Comparison of ENCODE assay signal across 1 cellular context in the genomic region with DNA sequence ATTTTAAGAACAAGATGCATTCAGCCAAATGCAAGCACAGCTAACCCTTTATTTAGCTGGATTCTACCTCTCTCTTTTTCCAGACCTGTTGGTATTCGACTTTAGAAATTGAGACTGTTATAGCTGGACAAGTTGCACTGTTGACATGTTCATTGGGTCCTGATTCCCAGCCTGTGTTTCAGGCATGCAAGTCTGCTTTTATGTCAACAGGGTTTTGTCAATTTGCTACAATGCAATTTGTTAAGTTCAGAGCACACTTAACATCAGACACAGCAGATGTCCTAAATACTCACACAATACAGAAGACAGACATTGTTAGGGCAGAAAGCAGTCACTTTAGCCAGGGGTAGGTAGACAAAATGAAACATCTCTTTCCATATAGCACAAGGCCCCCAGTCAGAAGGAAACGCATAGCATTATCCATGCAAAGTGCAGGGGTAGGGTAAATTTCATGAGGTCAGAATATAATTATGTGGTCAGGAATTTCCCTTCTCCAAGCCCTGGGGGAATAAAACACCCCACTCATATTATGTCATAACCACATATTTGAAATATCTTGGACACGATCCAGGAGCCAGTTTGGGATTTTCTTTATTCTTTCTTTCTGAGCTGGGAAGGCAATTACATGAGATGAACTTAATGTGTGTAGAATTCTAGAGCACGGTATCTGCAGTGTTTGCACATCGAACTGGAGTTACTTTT.
A peak's percentile ranks its signal among the peaks of the same experiment; 100 is the strongest.
TF ChIP-seq lines count a peak whose summit lies in the region.

No MANE protein-coding gene starts in this region.

TF ChIP-seq in GM12878, 131 proteins besides CTCF, POLR2A, EP300 and RAD21 (continued from another document):
- TF ChIP-seq, protein P1, sequence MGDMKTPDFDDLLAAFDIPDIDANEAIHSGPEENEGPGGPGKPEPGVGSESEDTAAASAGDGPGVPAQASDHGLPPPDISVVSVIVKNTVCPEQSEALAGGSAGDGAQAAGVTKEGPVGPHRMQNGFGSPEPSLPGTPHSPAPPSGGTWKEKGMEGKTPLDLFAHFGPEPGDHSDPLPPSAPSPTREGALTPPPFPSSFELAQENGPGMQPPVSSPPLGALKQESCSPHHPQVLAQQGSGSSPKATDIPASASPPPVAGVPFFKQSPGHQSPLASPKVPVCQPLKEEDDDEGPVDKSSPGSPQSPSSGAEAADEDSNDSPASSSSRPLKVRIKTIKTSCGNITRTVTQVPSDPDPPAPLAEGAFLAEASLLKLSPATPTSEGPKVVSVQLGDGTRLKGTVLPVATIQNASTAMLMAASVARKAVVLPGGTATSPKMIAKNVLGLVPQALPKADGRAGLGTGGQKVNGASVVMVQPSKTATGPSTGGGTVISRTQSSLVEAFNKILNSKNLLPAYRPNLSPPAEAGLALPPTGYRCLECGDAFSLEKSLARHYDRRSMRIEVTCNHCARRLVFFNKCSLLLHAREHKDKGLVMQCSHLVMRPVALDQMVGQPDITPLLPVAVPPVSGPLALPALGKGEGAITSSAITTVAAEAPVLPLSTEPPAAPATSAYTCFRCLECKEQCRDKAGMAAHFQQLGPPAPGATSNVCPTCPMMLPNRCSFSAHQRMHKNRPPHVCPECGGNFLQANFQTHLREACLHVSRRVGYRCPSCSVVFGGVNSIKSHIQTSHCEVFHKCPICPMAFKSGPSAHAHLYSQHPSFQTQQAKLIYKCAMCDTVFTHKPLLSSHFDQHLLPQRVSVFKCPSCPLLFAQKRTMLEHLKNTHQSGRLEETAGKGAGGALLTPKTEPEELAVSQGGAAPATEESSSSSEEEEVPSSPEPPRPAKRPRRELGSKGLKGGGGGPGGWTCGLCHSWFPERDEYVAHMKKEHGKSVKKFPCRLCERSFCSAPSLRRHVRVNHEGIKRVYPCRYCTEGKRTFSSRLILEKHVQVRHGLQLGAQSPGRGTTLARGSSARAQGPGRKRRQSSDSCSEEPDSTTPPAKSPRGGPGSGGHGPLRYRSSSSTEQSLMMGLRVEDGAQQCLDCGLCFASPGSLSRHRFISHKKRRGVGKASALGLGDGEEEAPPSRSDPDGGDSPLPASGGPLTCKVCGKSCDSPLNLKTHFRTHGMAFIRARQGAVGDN (IDR thresholded peaks at IDR 0.05): no peak
- TF ChIP-seq POLR2AphosphoS2 (IDR thresholded peaks at IDR 0.05; ENCODE audit: low read depth, low read length): no peak
- peak; percentile 34; the same call in 1 of the 2 replicates for TF ChIP-seq RUNX3 (IDR thresholded peaks at IDR 0.05; ENCODE audit: low read length)
- TF ChIP-seq, protein P2, sequence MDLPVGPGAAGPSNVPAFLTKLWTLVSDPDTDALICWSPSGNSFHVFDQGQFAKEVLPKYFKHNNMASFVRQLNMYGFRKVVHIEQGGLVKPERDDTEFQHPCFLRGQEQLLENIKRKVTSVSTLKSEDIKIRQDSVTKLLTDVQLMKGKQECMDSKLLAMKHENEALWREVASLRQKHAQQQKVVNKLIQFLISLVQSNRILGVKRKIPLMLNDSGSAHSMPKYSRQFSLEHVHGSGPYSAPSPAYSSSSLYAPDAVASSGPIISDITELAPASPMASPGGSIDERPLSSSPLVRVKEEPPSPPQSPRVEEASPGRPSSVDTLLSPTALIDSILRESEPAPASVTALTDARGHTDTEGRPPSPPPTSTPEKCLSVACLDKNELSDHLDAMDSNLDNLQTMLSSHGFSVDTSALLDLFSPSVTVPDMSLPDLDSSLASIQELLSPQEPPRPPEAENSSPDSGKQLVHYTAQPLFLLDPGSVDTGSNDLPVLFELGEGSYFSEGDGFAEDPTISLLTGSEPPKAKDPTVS (IDR thresholded peaks at IDR 0.05; ENCODE audit: low read depth, low read length): no peak
